11 cellular contexts compared by ENCODE assay signal in the genomic region with DNA sequence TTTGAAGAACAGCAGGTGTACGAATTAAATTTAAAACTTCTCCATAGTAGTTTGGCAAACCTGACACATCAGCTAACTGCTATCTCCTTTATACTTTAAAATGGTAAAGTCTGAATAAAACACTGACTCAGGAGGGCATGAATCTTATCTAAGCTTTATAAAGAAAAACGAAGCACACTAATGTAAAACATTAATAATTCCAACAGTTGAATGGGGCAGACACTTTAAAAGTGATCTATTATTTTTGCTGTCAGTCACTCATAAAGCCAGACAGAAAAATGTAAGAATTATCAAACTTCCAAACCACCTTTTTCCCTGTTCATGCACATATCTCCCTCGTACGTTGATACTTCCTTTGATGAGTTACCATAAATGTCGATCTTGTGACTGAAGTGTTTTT. TPM values are rescaled to one million over a fixed set of nuclear protein-coding genes. Genes with fewer than 3 reads are reported as not detected.
DNase-seq lines count a peak whose midpoint lies in the region; ATAC-seq, FAIRE-seq and TF ChIP-seq lines count a peak whose summit lies in the region.
"Had no signal": no experiment of that assay in that cellular context is flagged by ENCODE, and none has a peak within 500 bp of the region (broad histone marks: within the 10 kb centered on the region; RNA-seq: fewer than 3 reads in every experiment).

No MANE protein-coding gene starts in this region.

- TF ChIP-seq CTCF in AG10803 (conservative IDR thresholded peaks at IDR 0.05; ENCODE audit: low read length) (no peak), LNCaP clone FGC (IDR thresholded peaks at IDR 0.05; ENCODE audit: control insufficient read depth, extremely low read depth, insufficient read depth) (no peak)

- ATAC-seq in central memory CD8-positive, alpha-beta T cell (replicated peaks; ENCODE audit: extremely low read depth, poor library complexity, severe bottlenecking), result no peak
- ATAC-seq in natural killer cell treated with Interleukin-12 subunit alpha and Interleukin-12 subunit beta and Interleukin-15 and Interleukin-18, amount 100 ng/mL, for 72 hours, result no peak

- FAIRE-seq in HTR-8/SVneo (lab: Jason Lieb, UNC), result no peak
- FAIRE-seq: frontal cortex had no signal

- H3K4me3 Mint-ChIP-seq in central memory CD8-positive, alpha-beta T cell, result peak overlapping the region; percentile 96
- H3K4me3 Mint-ChIP-seq in natural killer cell treated with Interleukin-12 subunit alpha and Interleukin-12 subunit beta and Interleukin-15 and Interleukin-18, amount 100 ng/mL, for 72 hours, result peak overlapping the region; percentile 95

- DNase-seq in AG10803 (ENCODE audit: low read depth) (no peak), LNCaP clone FGC (ENCODE audit: low read depth) (no peak), SHP77 treated with DMSO at 0.1 percent for 48 hours (lab: John Stamatoyannopoulos, UW) (no peak), occipital lobe (lab: John Stamatoyannopoulos, UW) (no peak), HTR-8/SVneo (ENCODE audit: insufficient read length, low spot score) (no peak), NCI-H774 (lab: John Stamatoyannopoulos, UW) (no peak)
- DNase-seq in central memory CD8-positive, alpha-beta T cell (ENCODE audit: low spot score in 2 of 2), result no peak
- DNase-seq in natural killer cell treated with Interleukin-12 subunit alpha and Interleukin-12 subunit beta and Interleukin-15 and Interleukin-18, amount 100 ng/mL, for 72 hours (ENCODE audit: low spot score), result no peak
- DNase-seq: activated CD4-positive, alpha-beta T cell treated with anti-CD3 and anti-CD28 coated beads, Interleukin-2, amount 50 U/mL, for 1 hour; NCI-H2029 had no signal

- H3K4me3 ChIP-seq in AG10803 (ENCODE audit: low read length), result peak overlapping the region; percentile 99
- H3K4me3 ChIP-seq in LNCaP clone FGC (ENCODE audit: low read depth, low read length), result peak overlapping the region; percentile 94

- H3K4me1 Mint-ChIP-seq in central memory CD8-positive, alpha-beta T cell, result peaks cover 65% of the 10 kb centered on the region
- peaks cover 38 to 48% of the 10 kb centered on the region in 2 donors for H3K4me1 Mint-ChIP-seq in natural killer cell treated with Interleukin-12 subunit alpha and Interleukin-12 subunit beta and Interleukin-15 and Interleukin-18, amount 100 ng/mL, for 72 hours (ENCODE audit: low read depth in 2 of 2)

- no peaks in the 10 kb centered on the region for H3K9me3 Mint-ChIP-seq in central memory CD8-positive, alpha-beta T cell
- no peaks in the 10 kb centered on the region for H3K9me3 Mint-ChIP-seq in natural killer cell treated with Interleukin-12 subunit alpha and Interleukin-12 subunit beta and Interleukin-15 and Interleukin-18, amount 100 ng/mL, for 72 hours

- H3K36me3 Mint-ChIP-seq in central memory CD8-positive, alpha-beta T cell (ENCODE audit: insufficient read depth), result peaks cover 37% of the 10 kb centered on the region
- peaks cover 10% of the 10 kb centered on the region for H3K36me3 Mint-ChIP-seq in natural killer cell treated with Interleukin-12 subunit alpha and Interleukin-12 subunit beta and Interleukin-15 and Interleukin-18, amount 100 ng/mL, for 72 hours

- H3K27ac Mint-ChIP-seq in central memory CD8-positive, alpha-beta T cell (ENCODE audit: low read depth), result peak overlapping the region; percentile 49
- H3K27ac Mint-ChIP-seq in natural killer cell treated with Interleukin-12 subunit alpha and Interleukin-12 subunit beta and Interleukin-15 and Interleukin-18, amount 100 ng/mL, for 72 hours, result peak overlapping the region; percentile 98 to 100

- H3K27me3 Mint-ChIP-seq in central memory CD8-positive, alpha-beta T cell, result no peaks in the 10 kb centered on the region
- H3K27me3 Mint-ChIP-seq in natural killer cell treated with Interleukin-12 subunit alpha and Interleukin-12 subunit beta and Interleukin-15 and Interleukin-18, amount 100 ng/mL, for 72 hours, result no peaks in the 10 kb centered on the region

RNA-seq across cellular contexts. Expression of gene ARF4, which starts 2.6 kb away (rescaled TPM):
- 100 to 1,000 TPM in 1 of 2 donors, 10 to 100 TPM in 1; 92.7 to 112 TPM for total RNA-seq in natural killer cell treated with Interleukin-12 subunit alpha and Interleukin-12 subunit beta and Interleukin-15 and Interleukin-18, amount 100 ng/mL, for 72 hours
- 130 TPM for total RNA-seq in occipital lobe

RNA-seq across cellular contexts. Expression of gene PDE12, which starts 38.5 kb away (rescaled TPM):
- total RNA-seq in natural killer cell treated with Interleukin-12 subunit alpha and Interleukin-12 subunit beta and Interleukin-15 and Interleukin-18, amount 100 ng/mL, for 72 hours, result 10 to 100 TPM; 29.5 to 30.0 TPM
- total RNA-seq in occipital lobe, result 19.7 TPM

RNA-seq across cellular contexts. Expression of gene DNAH12, which starts 50.4 kb away (rescaled TPM):
- total RNA-seq in natural killer cell treated with Interleukin-12 subunit alpha and Interleukin-12 subunit beta and Interleukin-15 and Interleukin-18, amount 100 ng/mL, for 72 hours, result under 1 TPM; 0.05 to 0.33 TPM
- total RNA-seq in occipital lobe, result 0.62 TPM
